Comparison of ENCODE assay signal across 29 cellular contexts in genomic region chr5:4384649-4385048, GRCh38.
"Had no signal": no experiment of that assay in that cellular context is flagged by ENCODE, and none has a peak within 500 bp of the region (broad histone marks: within the 10 kb centered on the region; RNA-seq: fewer than 3 reads in every experiment).

No MANE protein-coding gene starts in this region.

- H3K9ac ChIP-seq: neural progenitor cell, parathyroid adenoma had no signal

- H2AFZ ChIP-seq: hepatocyte, neural progenitor cell, parathyroid adenoma had no signal

- H3K9me3 ChIP-seq: gastroesophageal sphincter, lower lobe of right lung, suprapubic skin, transverse colon, upper lobe of right lung, vagina had no signal

- H3K36me3 ChIP-seq: gastroesophageal sphincter, heart left ventricle, lower lobe of right lung, neural progenitor cell, suprapubic skin, transverse colon, upper lobe of right lung, vagina had no signal

- H3K4me2 ChIP-seq: hepatocyte, neural progenitor cell, smooth muscle cell had no signal

- H3K4me3 ChIP-seq: dorsolateral prefrontal cortex, gastroesophageal sphincter, heart left ventricle, hepatocyte, lower lobe of right lung, neural progenitor cell, smooth muscle cell, suprapubic skin, transverse colon, upper lobe of right lung, vagina had no signal

- H3K27me3 ChIP-seq: foreskin keratinocyte, gastroesophageal sphincter, heart left ventricle, hepatocyte, neural progenitor cell, suprapubic skin, transverse colon, upper lobe of right lung, vagina had no signal

- FAIRE-seq: colon, islet of Langerhans had no signal

- DNase-seq: dorsolateral prefrontal cortex; effector CD4-positive, alpha-beta T cell; foreskin keratinocyte; heart left ventricle; kidney glomerular epithelial cell; left ventricle myocardium superior; lower lobe of right lung; midbrain; naive thymus-derived CD4-positive, alpha-beta T cell; stimulated activated CD4-positive, alpha-beta T cell treated with anti-CD3 and anti-CD28 coated beads, Interleukin-12 subunit alpha, Interleukin-12 subunit beta, amount 100 ng/mL, for 4 hours; stimulated activated CD4-positive, alpha-beta T cell treated with anti-CD3 and anti-CD28 coated beads, Interleukin-1b, Interleukin-23, amount 100 ng/mL, for 48 hours; stimulated activated CD4-positive, alpha-beta T cell treated with anti-CD3 and anti-CD28 coated beads, Interleukin-4, amount 100 ng/mL, for 1 hour; stimulated activated CD8-positive, alpha-beta memory T cell treated with anti-CD3 and anti-CD28 coated beads, Interleukin-4, amount 100 ng/mL, for 48 hours; stimulated activated naive CD4-positive, alpha-beta T cell; stimulated activated naive CD8-positive, alpha-beta T cell treated with anti-CD3 and anti-CD28 coated beads, Interleukin-15, amount 100 ng/mL, for 72 hours; transverse colon; upper lobe of right lung had no signal

- H3K4me1 ChIP-seq: foreskin keratinocyte, gastroesophageal sphincter, heart left ventricle, lower lobe of right lung, neural progenitor cell, parathyroid adenoma, suprapubic skin, transverse colon, upper lobe of right lung, vagina had no signal

- H3K79me2 ChIP-seq: hepatocyte, parathyroid adenoma had no signal

- ATAC-seq: esophagus mucosa; foreskin keratinocyte; gastroesophageal sphincter; heart left ventricle; left ventricle myocardium superior; lower lobe of right lung; naive thymus-derived CD4-positive, alpha-beta T cell; sciatic nerve; stimulated activated naive CD8-positive, alpha-beta T cell treated with anti-CD3 and anti-CD28 coated beads, Interleukin-15, amount 100 ng/mL, for 72 hours; upper lobe of right lung had no signal

- H3K27ac ChIP-seq: dorsolateral prefrontal cortex, epithelial cell of prostate, foreskin keratinocyte, gastroesophageal sphincter, heart left ventricle, hepatocyte, lower lobe of right lung, neural progenitor cell, parathyroid adenoma, suprapubic skin, transverse colon, upper lobe of right lung, vagina had no signal
